Comparison of ENCODE assay signal across 18 cellular contexts in the genomic region with DNA sequence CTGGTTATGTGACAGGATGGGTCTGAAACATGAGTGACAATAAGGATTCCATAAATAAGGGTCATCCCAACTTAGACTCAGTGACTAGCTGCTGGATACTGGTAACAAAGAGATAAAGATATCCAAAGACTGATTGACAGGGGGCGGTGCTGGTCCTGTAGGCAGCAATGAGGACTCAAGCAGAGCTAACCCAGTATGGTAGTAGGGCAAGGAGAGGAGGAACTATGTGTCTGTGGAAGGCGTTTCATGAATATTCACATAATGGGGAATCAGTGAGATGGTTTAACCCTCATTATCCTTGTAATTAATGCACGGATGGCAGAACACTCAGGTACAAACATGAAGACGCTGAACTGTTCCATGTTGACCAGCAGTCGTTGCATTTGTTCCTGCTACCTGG.
A peak's percentile ranks its signal among the peaks of the same experiment; 100 is the strongest.
DNase-seq lines count a peak whose midpoint lies in the region; ATAC-seq, FAIRE-seq and TF ChIP-seq lines count a peak whose summit lies in the region.
"Had no signal": no experiment of that assay in that cellular context is flagged by ENCODE, and none has a peak within 500 bp of the region (broad histone marks: within the 10 kb centered on the region; RNA-seq: fewer than 3 reads in every experiment).

No MANE protein-coding gene starts in this region.

- H3K36me3 Mint-ChIP-seq in MCF 10A (ENCODE audit: insufficient read depth, unreplicated experiment) = peaks cover 98% of the 10 kb centered on the region
- H3K36me3 Mint-ChIP-seq in activated B cell treated with CpG ODN at 0.5 μM for 24 hours (ENCODE audit: low read depth) = peaks cover 96% of the 10 kb centered on the region
- peaks cover 56% of the 10 kb centered on the region in 2 donors for H3K36me3 Mint-ChIP-seq in stimulated activated naive B cell treated with anti-CD40 and anti-IgM and Interleukin-4, amounts not matched to agents 10 μg/mL and 1 μg/mL and 100 μg/mL, for 72 hours

- intact Hi-C loops in MCF 10A (cut with micrococcal nuclease) (no loop called here), breast epithelium (cut with DNase I; ENCODE audit: low total_unique reads) (no loop called here), activated B cell treated with CpG ODN at 0.5 μM for 24 hours (cut with micrococcal nuclease) (no loop called here), kidney (cut with DNase I) (no loop called here), OCI-LY7 (cut with micrococcal nuclease; ENCODE audit: unreplicated experiment) (no loop called here)

- no peak for ATAC-seq in activated B cell treated with CpG ODN at 0.5 μM for 24 hours (ENCODE audit: low read depth)
- no peak for ATAC-seq in stimulated activated naive B cell treated with anti-CD40 and anti-IgM and Interleukin-4, amounts not matched to agents 10 μg/mL and 1 μg/mL and 100 μg/mL, for 72 hours (replicated peaks)

- DNase-seq in MCF 10A (ENCODE audit: unreplicated experiment) = no peak
- no peak for DNase-seq in breast epithelium (ENCODE audit: low spot score in 2 of 2)
- DNase-seq in activated B cell treated with CpG ODN at 0.5 μM for 24 hours = no peak
- no peak for DNase-seq in kidney
- DNase-seq in stimulated activated naive B cell treated with anti-CD40 and anti-IgM and Interleukin-4, amounts not matched to agents 10 μg/mL and 1 μg/mL and 100 μg/mL, for 72 hours = no peak
- DNase-seq in NOMO-1 treated with dmso at 0.1 percent for 144 hours (lab: John Stamatoyannopoulos, UW; ENCODE audit: unreplicated experiment) = no peak
- DNase-seq in NCI-H748 treated with DMSO at 0.1 percent for 48 hours (lab: John Stamatoyannopoulos, UW) = no peak
- no peak for DNase-seq in OCI-LY7 (ENCODE audit: low spot score)
- DNase-seq: CD4-positive, CD25-positive, alpha-beta regulatory T cell; GF-D8; MM.1S; NCI-H1930; NCI-H2171; NCI-H446 treated with DMSO at 0.1 percent for 48 hours; SHP77 treated with DMSO at 0.1 percent for 48 hours had no signal

- H3K4me1 Mint-ChIP-seq in MCF 10A (ENCODE audit: insufficient read depth, unreplicated experiment) (peaks cover 12% of the 10 kb centered on the region), activated B cell treated with CpG ODN at 0.5 μM for 24 hours (peaks cover 18% of the 10 kb centered on the region)
- H3K4me1 Mint-ChIP-seq in stimulated activated naive B cell treated with anti-CD40 and anti-IgM and Interleukin-4, amounts not matched to agents 10 μg/mL and 1 μg/mL and 100 μg/mL, for 72 hours = peaks cover 17 to 27% of the 10 kb centered on the region in 2 donors

- H3K27me3 ChIP-seq in breast epithelium = no peaks in the 10 kb centered on the region

- H3K4me2 ChIP-seq in OCI-LY7 (ENCODE audit: low read length) = no peak overlapping the region

- H3K27ac Mint-ChIP-seq in MCF 10A (ENCODE audit: low read depth, unreplicated experiment) (peak overlapping the region; percentile 7), activated B cell treated with CpG ODN at 0.5 μM for 24 hours (peak overlapping the region; percentile 10)
- H3K27ac Mint-ChIP-seq in stimulated activated naive B cell treated with anti-CD40 and anti-IgM and Interleukin-4, amounts not matched to agents 10 μg/mL and 1 μg/mL and 100 μg/mL, for 72 hours = peak overlapping the region; percentile 77

- H3K4me1 ChIP-seq in breast epithelium = peaks cover 0 to 3% of the 10 kb centered on the region in 2 donors
- peaks cover 12 to 25% of the 10 kb centered on the region in 2 donors for H3K4me1 ChIP-seq in kidney (ENCODE audit: control insufficient read depth in 1 of 2, insufficient read depth in 1 of 2, low read depth in 1 of 2, low read length in 2 of 2)
- H3K4me1 ChIP-seq in OCI-LY7 (ENCODE audit: insufficient read depth, low read length, poor library complexity, severe bottlenecking) = peaks cover 13% of the 10 kb centered on the region

- CTCF ChIA-PET in MCF 10A (lab: Yijun Ruan, JAX) (interaction anchor here (0.6 to 1.9 kb wide), 4 partner anchors 9 to 513 kb away, joined by 3 to 5 read pairs (median 4); no protein-coding TSS in a partner anchor), activated B cell treated with CpG ODN at 0.5 μM for 24 hours (lab: Charles Lee) (no interaction called here), OCI-LY7 (lab: Charles Lee; ENCODE audit: unreplicated experiment) (no interaction called here)

- H3K4me3 Mint-ChIP-seq in MCF 10A (ENCODE audit: unreplicated experiment) (no peak overlapping the region), activated B cell treated with CpG ODN at 0.5 μM for 24 hours (no peak overlapping the region)
- H3K4me3 Mint-ChIP-seq in stimulated activated naive B cell treated with anti-CD40 and anti-IgM and Interleukin-4, amounts not matched to agents 10 μg/mL and 1 μg/mL and 100 μg/mL, for 72 hours = no peak overlapping the region
- H3K4me3 Mint-ChIP-seq: CD4-positive, CD25-positive, alpha-beta regulatory T cell had no signal

- H3K36me3 ChIP-seq in breast epithelium (peaks cover 17% of the 10 kb centered on the region), kidney (ENCODE audit: control insufficient read depth in 1 of 2, insufficient read depth in 2 of 2, low read length in 2 of 2) (peaks cover 47 to 77% of the 10 kb centered on the region in 2 donors), OCI-LY7 (ENCODE audit: insufficient read depth, low read length) (peaks cover 96% of the 10 kb centered on the region)

- no TSS peak for BruUV-seq in MCF 10A (replicated peaks; lab: Mats Ljungman, UMichigan)
- no TSS peak for BruUV-seq in OCI-LY7 (replicated peaks; lab: Mats Ljungman, UMichigan)

- no peak overlapping the region for H3K9ac ChIP-seq in kidney (ENCODE audit: low read length in 2 of 2)

- H4K20me1 ChIP-seq in OCI-LY7 (ENCODE audit: insufficient read depth, low read length) = no peaks in the 10 kb centered on the region

- no peaks in the 10 kb centered on the region for H3K9me3 ChIP-seq in breast epithelium
- H3K9me3 ChIP-seq in kidney (ENCODE audit: control insufficient read depth in 1 of 2, low read length in 2 of 2) = no peaks in the 10 kb centered on the region
- no peaks in the 10 kb centered on the region for H3K9me3 ChIP-seq in OCI-LY7 (ENCODE audit: low read length)

- no peak for FAIRE-seq in kidney (lab: Jason Lieb, UNC)
- FAIRE-seq: D721Med, H1, RCC 7860 had no signal

- TF ChIP-seq POLR2A in breast epithelium (IDR thresholded peaks at IDR 0.05) = no peak

- H3K27ac ChIP-seq in breast epithelium (peak overlapping the region in 1 of 2 donors; percentile 19), kidney (ENCODE audit: low read depth in 2 of 2, low read length in 2 of 2) (peak overlapping the region; percentile 1 to 18), OCI-LY7 (ENCODE audit: low read depth, low read length, poor library complexity, severe bottlenecking) (no peak overlapping the region)

- no peaks in the 10 kb centered on the region for H3K9me3 Mint-ChIP-seq in MCF 10A (ENCODE audit: unreplicated experiment)
- H3K9me3 Mint-ChIP-seq in activated B cell treated with CpG ODN at 0.5 μM for 24 hours = no peaks in the 10 kb centered on the region
- H3K9me3 Mint-ChIP-seq in stimulated activated naive B cell treated with anti-CD40 and anti-IgM and Interleukin-4, amounts not matched to agents 10 μg/mL and 1 μg/mL and 100 μg/mL, for 72 hours = no peaks in the 10 kb centered on the region
- H3K9me3 Mint-ChIP-seq: CD4-positive, CD25-positive, alpha-beta regulatory T cell had no signal

- POLR2A ChIA-PET in MCF 10A (lab: Yijun Ruan, JAX) (interaction anchor here (0.6 to 2.4 kb wide), 4 partner anchors 9 to 441 kb away, joined by 3 to 8 read pairs (median 4); no protein-coding TSS in a partner anchor), activated B cell treated with CpG ODN at 0.5 μM for 24 hours (lab: Charles Lee) (no interaction called here), OCI-LY7 (lab: Charles Lee) (interaction anchor here (1.2 kb wide), 1 partner anchor 99 kb away, joined by 3 read pairs; no protein-coding TSS in a partner anchor)

- H3K79me2 ChIP-seq in OCI-LY7 (ENCODE audit: insufficient read depth, low read depth, low read length) = no peaks in the 10 kb centered on the region

- H3K9me2 ChIP-seq in OCI-LY7 (ENCODE audit: insufficient read depth, low read length) = no peaks in the 10 kb centered on the region

- TF ChIP-seq CTCF in MCF 10A (IDR thresholded peaks at IDR 0.05; ENCODE audit: unreplicated experiment) = no peak
- TF ChIP-seq CTCF in breast epithelium (IDR thresholded peaks at IDR 0.05) = no peak
- no peak for TF ChIP-seq CTCF in activated B cell treated with CpG ODN at 0.5 μM for 24 hours (IDR thresholded peaks at IDR 0.05)
- no peak for TF ChIP-seq CTCF in kidney (IDR thresholded peaks at IDR 0.05; ENCODE audit: borderline replicate concordance, extremely low read depth, insufficient read depth)
- no peak for TF ChIP-seq CTCF in OCI-LY7 (conservative IDR thresholded peaks at IDR 0.05; ENCODE audit: low read length)

- no peaks in the 10 kb centered on the region for H3K27me3 Mint-ChIP-seq in MCF 10A (ENCODE audit: insufficient read depth, unreplicated experiment)
- H3K27me3 Mint-ChIP-seq in activated B cell treated with CpG ODN at 0.5 μM for 24 hours = no peaks in the 10 kb centered on the region
- no peaks in the 10 kb centered on the region for H3K27me3 Mint-ChIP-seq in stimulated activated naive B cell treated with anti-CD40 and anti-IgM and Interleukin-4, amounts not matched to agents 10 μg/mL and 1 μg/mL and 100 μg/mL, for 72 hours
- H3K27me3 Mint-ChIP-seq: CD4-positive, CD25-positive, alpha-beta regulatory T cell had no signal

- H3K4me3 ChIP-seq in breast epithelium (no peak overlapping the region), kidney (ENCODE audit: low read length in 2 of 2) (no peak overlapping the region), OCI-LY7 (ENCODE audit: low read depth, low read length, poor library complexity, severe bottlenecking) (no peak overlapping the region)

- no peak overlapping the region for H2AFZ ChIP-seq in OCI-LY7 (ENCODE audit: low read length)

Comparison
In these comparisons a context has a peak if more than half of its experiments do, and no peak if none do; other contexts are left out.
1. H3K27ac Mint-ChIP-seq: peak in every context shown above with its lines; median percentile 77 in stimulated activated naive B cell treated with anti-CD40 and anti-IgM and Interleukin-4, amounts not matched to agents 10 μg/mL and 1 μg/mL and 100 μg/mL, for 72 hours; 10 in activated B cell treated with CpG ODN at 0.5 μM for 24 hours; 7 in MCF 10A.